ENCODE assay signal across 14 cellular contexts in genomic region chr1:160081261-160081936, GRCh38. TPM values are rescaled to one million over a fixed set of nuclear protein-coding genes. Genes with fewer than 3 reads are reported as not detected.
A peak's percentile ranks its signal among the peaks of the same experiment; 100 is the strongest.
DNase-seq lines count a peak whose midpoint lies in the region; ATAC-seq and TF ChIP-seq lines count a peak whose summit lies in the region.
"Had no signal": no experiment of that assay in that cellular context is flagged by ENCODE, and none has a peak within 500 bp of the region (broad histone marks: within the 10 kb centered on the region; RNA-seq: fewer than 3 reads in every experiment).

TSS of gene KCNJ9 (plus strand) at chr1:160081538. CDS start at chr1:160084031, 2,493 bp downstream.

- no peak within 1 kb of the TSS for H2AFZ ChIP-seq in mesenchymal stem cell (ENCODE audit: low read depth, low read length)

- TF ChIP-seq EP300 in esophagus muscularis mucosa (IDR thresholded peaks at IDR 0.05) = no peak

- no peak within 1 kb of the TSS for H3K4me2 ChIP-seq in mesenchymal stem cell (ENCODE audit: low read length, poor library complexity, severe bottlenecking)

- H4K8ac ChIP-seq in mesenchymal stem cell (ENCODE audit: low read length) = no peak within 1 kb of the TSS

- H3K4ac ChIP-seq in mesenchymal stem cell (ENCODE audit: low read depth in 1 of 2, low read length in 2 of 2) = no peak within 1 kb of the TSS

- peaks cover 42 to 55% of the 10 kb centered on the region in 2 donors for H3K27me3 Mint-ChIP-seq in natural killer cell treated with Interleukin-12 subunit alpha and Interleukin-12 subunit beta and Interleukin-15 and Interleukin-18, amount 100 ng/mL, for 72 hours

- no peak within 1 kb of the TSS for H3K4me3 Mint-ChIP-seq in natural killer cell treated with Interleukin-12 subunit alpha and Interleukin-12 subunit beta and Interleukin-15 and Interleukin-18, amount 100 ng/mL, for 72 hours

- H3K4me1 Mint-ChIP-seq in natural killer cell treated with Interleukin-12 subunit alpha and Interleukin-12 subunit beta and Interleukin-15 and Interleukin-18, amount 100 ng/mL, for 72 hours (ENCODE audit: low read depth in 2 of 2) = peaks cover 5 to 10% of the 10 kb centered on the region in 2 donors

- no peak within 1 kb of the TSS for H3K27ac Mint-ChIP-seq in natural killer cell treated with Interleukin-12 subunit alpha and Interleukin-12 subunit beta and Interleukin-15 and Interleukin-18, amount 100 ng/mL, for 72 hours
- H3K27ac Mint-ChIP-seq: CD14-positive monocyte had no signal

- TF ChIP-seq CTCF in esophagus muscularis mucosa (IDR thresholded peaks at IDR 0.05) (no peak), tibial artery (IDR thresholded peaks at IDR 0.05) (no peak)

- H3K27ac ChIP-seq in caudate nucleus (ENCODE audit: low read depth, low read length) (peak within 1 kb of the TSS; percentile 97), mesenchymal stem cell (ENCODE audit: low read length, poor library complexity, severe bottlenecking) (no peak within 1 kb of the TSS), esophagus muscularis mucosa (replicated peaks in 1 of 4) (no peak within 1 kb of the TSS), tibial artery (peak within 1 kb of the TSS in 1 of 2 donors; percentile 13)
- H3K27ac ChIP-seq: esophagus squamous epithelium, left lung, prostate gland, suprapubic skin had no signal

- H3K23ac ChIP-seq in mesenchymal stem cell (ENCODE audit: low read length in 2 of 2) = no peak within 1 kb of the TSS

- no peak for TF ChIP-seq POLR2A in esophagus muscularis mucosa (IDR thresholded peaks at IDR 0.05; ENCODE audit: low read depth)

- no peak within 1 kb of the TSS for H2BK120ac ChIP-seq in mesenchymal stem cell (ENCODE audit: low read depth, low read length)

- H3K79me1 ChIP-seq in mesenchymal stem cell (replicated peaks; ENCODE audit: low read length, poor library complexity, severe bottlenecking) = no peaks in the 10 kb centered on the region

- WGBS in mesenchymal stem cell = 31% methylated on average over 11 of the region's 14 CpGs
- WGBS in esophagus muscularis mucosa = 23% methylated on average over 12 of the region's 14 CpGs

- no peak within 1 kb of the TSS for H3K9ac ChIP-seq in mesenchymal stem cell (ENCODE audit: low read length)

- no peak for ATAC-seq in natural killer cell treated with Interleukin-12 subunit alpha and Interleukin-12 subunit beta and Interleukin-15 and Interleukin-18, amount 100 ng/mL, for 72 hours
- no peak for ATAC-seq in GM21515 (IDR thresholded peaks at IDR 0.05; ENCODE audit: unreplicated experiment)
- ATAC-seq: left lung had no signal

- intact Hi-C loops in esophagus muscularis mucosa (cut with DNase I) = loop anchor here (10.0 kb wide), 1 partner anchor 293 kb away; no protein-coding TSS in a partner anchor
- intact Hi-C loops in tibial artery (cut with DNase I; ENCODE audit: low total_unique reads) = loop anchor here (5.0 kb wide), 1 partner anchor 159 kb away; no protein-coding TSS in a partner anchor

- H3K9me3 ChIP-seq in MG63 (no peaks in the 10 kb centered on the region), mesenchymal stem cell (ENCODE audit: control insufficient read depth, low read length) (no peaks in the 10 kb centered on the region), esophagus muscularis mucosa (no peaks in the 10 kb centered on the region), tibial artery (no peaks in the 10 kb centered on the region)
- H3K9me3 ChIP-seq: esophagus squamous epithelium, left lung, prostate gland, suprapubic skin had no signal

- H2BK5ac ChIP-seq in mesenchymal stem cell (ENCODE audit: low read depth, low read length, poor library complexity, severe bottlenecking) = no peak within 1 kb of the TSS

- H3K18ac ChIP-seq in mesenchymal stem cell (ENCODE audit: low read depth in 1 of 2, low read length in 2 of 2) = no peak within 1 kb of the TSS

- H3K4me1 ChIP-seq in mesenchymal stem cell (ENCODE audit: control insufficient read depth, insufficient read depth, low read depth, low read length) (peaks cover 7% of the 10 kb centered on the region), esophagus muscularis mucosa (peaks cover 7 to 22% (median 15%) of the 10 kb centered on the region in 4 donors), tibial artery (peaks cover 0 to 41% (median 34%) of the 10 kb centered on the region in 4 donors)
- H3K4me1 ChIP-seq: prostate gland had no signal

- no peak within 1 kb of the TSS for H3K14ac ChIP-seq in mesenchymal stem cell (ENCODE audit: low read length in 2 of 2)

- peaks cover 40% of the 10 kb centered on the region for H3K27me3 ChIP-seq in MG63
- peaks cover 54 to 59% of the 10 kb centered on the region in 2 experiments for H3K27me3 ChIP-seq in mesenchymal stem cell (ENCODE audit: control insufficient read depth in 1 of 2, insufficient read depth in 1 of 2, low read length in 2 of 2)
- peaks cover 0 to 67% (median 32%) of the 10 kb centered on the region in 4 donors for H3K27me3 ChIP-seq in esophagus muscularis mucosa
- H3K27me3 ChIP-seq in tibial artery = peaks cover 0 to 16% of the 10 kb centered on the region in 2 donors

- no peak within 1 kb of the TSS for H2AK5ac ChIP-seq in mesenchymal stem cell (ENCODE audit: low read length, severe bottlenecking)

- no peak within 1 kb of the TSS for H2BK12ac ChIP-seq in mesenchymal stem cell (ENCODE audit: low read length in 2 of 2)

- no peak within 1 kb of the TSS for H4K91ac ChIP-seq in mesenchymal stem cell (ENCODE audit: low read length)

- no peaks in the 10 kb centered on the region for H3K36me3 Mint-ChIP-seq in natural killer cell treated with Interleukin-12 subunit alpha and Interleukin-12 subunit beta and Interleukin-15 and Interleukin-18, amount 100 ng/mL, for 72 hours

- H3K9me3 Mint-ChIP-seq in natural killer cell treated with Interleukin-12 subunit alpha and Interleukin-12 subunit beta and Interleukin-15 and Interleukin-18, amount 100 ng/mL, for 72 hours = no peaks in the 10 kb centered on the region

- H2BK15ac ChIP-seq in mesenchymal stem cell (ENCODE audit: low read depth, poor library complexity, severe bottlenecking) = no peak within 1 kb of the TSS

- DNase-seq in AG20443 (ENCODE audit: low spot score) (peak; percentile 51), MG63 (peak; percentile 33), caudate nucleus (lab: John Stamatoyannopoulos, UW) (peak in 60 of 61 donors; percentile 29 to 100 (median 82)), mesenchymal stem cell (peak; percentile 20), esophagus muscularis mucosa (ENCODE audit: extremely low spot score) (no peak), tibial artery (no peak)
- no peak for DNase-seq in natural killer cell treated with Interleukin-12 subunit alpha and Interleukin-12 subunit beta and Interleukin-15 and Interleukin-18, amount 100 ng/mL, for 72 hours (ENCODE audit: low spot score)
- DNase-seq: esophagus squamous epithelium, left lung, NCI-H2029 had no signal

- H3K36me3 ChIP-seq in MG63 (no peaks in the 10 kb centered on the region), mesenchymal stem cell (ENCODE audit: control insufficient read depth in 1 of 2, insufficient read depth in 2 of 2, low read depth in 1 of 2, low read length in 2 of 2) (peaks cover 0 to 9% of the 10 kb centered on the region in 2 experiments), esophagus muscularis mucosa (no peaks in the 10 kb centered on the region), tibial artery (no peaks in the 10 kb centered on the region)
- H3K36me3 ChIP-seq: esophagus squamous epithelium, left lung, prostate gland, suprapubic skin had no signal

- no peak within 1 kb of the TSS for H3K4me3 ChIP-seq in MG63
- no peak within 1 kb of the TSS for H3K4me3 ChIP-seq in mesenchymal stem cell (ENCODE audit: insufficient read depth in 1 of 2, low read depth in 1 of 2, low read length in 2 of 2)
- no peak within 1 kb of the TSS for H3K4me3 ChIP-seq in esophagus muscularis mucosa
- H3K4me3 ChIP-seq in tibial artery = no peak within 1 kb of the TSS
- H3K4me3 ChIP-seq: esophagus squamous epithelium, left lung, prostate gland, suprapubic skin had no signal

RNA-seq across cellular contexts. Expression of gene KCNJ9, which starts in this region (rescaled TPM):
- not detected in 2 replicates for total RNA-seq in MG63 (2014; rRNA removed; shearing (Covaris generic); ENCODE audit: low replicate concordance)
- not detected for polyA plus RNA-seq in mesenchymal stem cell (2013, experiment 1 of 2)
- polyA plus RNA-seq in mesenchymal stem cell (2013, experiment 2 of 2) = not detected
- total RNA-seq in natural killer cell treated with Interleukin-12 subunit alpha and Interleukin-12 subunit beta and Interleukin-15 and Interleukin-18, amount 100 ng/mL, for 72 hours = not detected
- not detected for total RNA-seq in esophagus muscularis mucosa
- total RNA-seq: esophagus squamous epithelium, left lung had no signal
- polyA plus RNA-seq: CD14-positive monocyte had no signal

Comparison
In these comparisons a context has a peak if more than half of its experiments do, and no peak if none do; other contexts are left out.
1. Peak in DNase-seq in MG63; RNA of the gene not detected or under 1 TPM.
2. DNase-seq: peak in AG20443 (single experiment), caudate nucleus (60 of 61) and mesenchymal stem cell (single experiment); none in natural killer cell treated with Interleukin-12 subunit alpha and Interleukin-12 subunit beta and Interleukin-15 and Interleukin-18, amount 100 ng/mL, for 72 hours (single experiment), esophagus muscularis mucosa (single experiment) and tibial artery (0 of 2).